In the genomic region with DNA sequence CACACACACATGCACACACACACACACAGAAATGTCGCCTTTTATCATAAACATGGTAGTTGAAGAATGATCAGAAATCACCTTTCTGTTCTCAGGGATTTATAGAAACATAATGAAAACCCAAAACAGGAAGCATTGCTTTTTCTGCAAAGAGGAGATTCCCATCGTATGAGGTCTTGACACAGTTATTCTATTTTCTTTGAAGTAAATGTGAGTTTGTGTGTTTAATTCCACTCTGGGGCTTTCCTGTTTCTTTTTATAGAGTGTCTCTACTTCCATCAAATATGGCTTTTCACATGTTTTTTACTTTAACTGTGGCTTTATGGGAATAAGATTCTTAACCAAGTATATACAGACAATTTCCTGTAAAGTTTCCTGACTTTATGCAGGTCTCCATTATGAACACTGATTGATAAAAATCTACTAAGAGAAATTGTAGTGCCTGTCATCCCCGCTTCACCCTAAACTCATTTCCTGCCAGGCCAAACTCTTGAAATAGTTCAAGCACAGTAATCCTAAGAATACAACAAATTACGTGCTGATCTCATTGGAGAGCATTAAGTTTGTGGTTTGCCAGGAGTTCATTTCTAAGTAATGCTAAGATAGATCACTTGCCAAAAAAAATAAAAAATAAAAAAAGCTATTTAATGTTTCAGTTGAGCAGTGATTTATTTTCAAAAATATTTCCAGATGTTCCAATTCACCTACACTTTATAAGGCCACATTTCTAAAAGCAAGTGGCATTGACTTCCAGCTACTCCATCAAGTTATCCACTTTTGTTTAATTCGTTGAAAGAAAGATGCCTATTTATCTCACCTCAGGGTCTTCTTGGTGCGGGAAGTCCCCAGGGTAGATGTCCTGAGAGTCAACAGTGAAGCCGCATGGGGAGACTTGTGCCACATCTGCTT, we compare ENCODE assay signal across 14 cellular contexts. TPM values are rescaled to one million over a fixed set of nuclear protein-coding genes. Genes with fewer than 3 reads are reported as not detected.
DNase-seq lines count a peak whose midpoint lies in the region; ATAC-seq and TF ChIP-seq lines count a peak whose summit lies in the region.
"Had no signal": no experiment of that assay in that cellular context is flagged by ENCODE, and none has a peak within 500 bp of the region (broad histone marks: within the 10 kb centered on the region; RNA-seq: fewer than 3 reads in every experiment).

No MANE protein-coding gene starts in this region.

- H3K9ac ChIP-seq in BLaER1 (no peak overlapping the region), fibroblast of lung (ENCODE audit: insufficient read depth, low read length) (no peak overlapping the region)

- H2AFZ ChIP-seq in fibroblast of lung (ENCODE audit: low read length) (no peak overlapping the region), osteoblast (ENCODE audit: low read length) (no peak overlapping the region)

- H4K20me1 ChIP-seq in BLaER1 (no peaks in the 10 kb centered on the region), fibroblast of lung (ENCODE audit: control insufficient read depth, extremely low read depth, insufficient read depth, low read length) (no peaks in the 10 kb centered on the region), osteoblast (ENCODE audit: insufficient read depth, low read length) (no peaks in the 10 kb centered on the region)

- TF ChIP-seq CTCF in RWPE2 (IDR thresholded peaks at IDR 0.05; ENCODE audit: poor library complexity, severe bottlenecking) (no peak), fibroblast of lung (conservative IDR thresholded peaks at IDR 0.05 in 1 of 2, IDR thresholded peaks at IDR 0.05 in 1 of 2; ENCODE audit: low read depth in 1 of 2, low read length in 2 of 2) (no peak), osteoblast (IDR thresholded peaks at IDR 0.05; ENCODE audit: extremely low read depth, low read depth, low read length) (no peak)

- no peak overlapping the region for H3K27ac ChIP-seq in BLaER1
- peak overlapping the region; percentile 86 for H3K27ac ChIP-seq in RWPE2 (ENCODE audit: poor library complexity, severe bottlenecking)
- peak overlapping the region; percentile 71 for H3K27ac ChIP-seq in fibroblast of lung (ENCODE audit: insufficient read depth, low read length)
- H3K27ac ChIP-seq in osteoblast (ENCODE audit: low read depth, low read length): peak overlapping the region; percentile 73

- H3K79me2 ChIP-seq in fibroblast of lung (ENCODE audit: control insufficient read depth, insufficient read depth, low read length) (no peaks in the 10 kb centered on the region), osteoblast (ENCODE audit: insufficient read depth, low read length) (no peaks in the 10 kb centered on the region)

- H3K4me2 ChIP-seq in BLaER1: peak overlapping the region; percentile 43
- H3K4me2 ChIP-seq in fibroblast of lung (ENCODE audit: extremely low read depth, insufficient read depth, low read length): peak overlapping the region; percentile 65
- peak overlapping the region; percentile 53 for H3K4me2 ChIP-seq in osteoblast (ENCODE audit: insufficient read depth, low read length)

- H3K4me1 ChIP-seq in BLaER1: peaks cover 36% of the 10 kb centered on the region
- peaks cover 21% of the 10 kb centered on the region for H3K4me1 ChIP-seq in RWPE2 (ENCODE audit: insufficient read depth, poor library complexity, severe bottlenecking)
- peaks cover 9% of the 10 kb centered on the region for H3K4me1 ChIP-seq in fibroblast of lung (ENCODE audit: control insufficient read depth, extremely low read depth, insufficient read depth, low read length)
- peaks cover 24% of the 10 kb centered on the region for H3K4me1 ChIP-seq in osteoblast (ENCODE audit: insufficient read depth, low read length)

- H3K9me3 ChIP-seq in BLaER1: peaks cover 9% of the 10 kb centered on the region; the same call in 1 of the 2 replicates
- H3K9me3 ChIP-seq in RWPE2 (ENCODE audit: severe bottlenecking): no peaks in the 10 kb centered on the region
- H3K9me3 ChIP-seq in fibroblast of lung (ENCODE audit: control insufficient read depth, insufficient read depth, low read depth, low read length): no peaks in the 10 kb centered on the region
- H3K9me3 ChIP-seq in osteoblast (ENCODE audit: low read depth, low read length): no peaks in the 10 kb centered on the region

- no peak overlapping the region for H3K4me3 ChIP-seq in BLaER1
- no peak overlapping the region for H3K4me3 ChIP-seq in RWPE2 (ENCODE audit: severe bottlenecking)
- no peak overlapping the region for H3K4me3 ChIP-seq in fibroblast of lung (replicated peaks in 1 of 4; ENCODE audit: control extremely low read depth in 1 of 4, insufficient read depth in 1 of 4, low read depth in 3 of 4, low read length in 4 of 4)
- no peak overlapping the region for H3K4me3 ChIP-seq in osteoblast (ENCODE audit: insufficient read depth, low read length)
- no peak overlapping the region for H3K4me3 ChIP-seq in H7 (ENCODE audit: insufficient read depth, low read depth, low read length)

- H3K36me3 ChIP-seq in BLaER1 (no peaks in the 10 kb centered on the region), RWPE2 (ENCODE audit: low read depth) (no peaks in the 10 kb centered on the region), fibroblast of lung (ENCODE audit: control insufficient read depth, insufficient read depth, low read length) (no peaks in the 10 kb centered on the region), osteoblast (ENCODE audit: insufficient read depth, low read length) (no peaks in the 10 kb centered on the region), H7 (replicated peaks; ENCODE audit: control insufficient read depth, insufficient read depth, low read length) (no peaks in the 10 kb centered on the region)

- H3K27me3 ChIP-seq in BLaER1 (no peaks in the 10 kb centered on the region), RWPE2 (ENCODE audit: insufficient read depth, poor library complexity, severe bottlenecking) (no peaks in the 10 kb centered on the region), fibroblast of lung (ENCODE audit: control insufficient read depth, insufficient read depth, low read length) (no peaks in the 10 kb centered on the region), osteoblast (ENCODE audit: insufficient read depth, low read length) (no peaks in the 10 kb centered on the region), H7 (ENCODE audit: control insufficient read depth, insufficient read depth, low read length) (no peaks in the 10 kb centered on the region)

- DNase-seq in RWPE2 (ENCODE audit: low spot score) (no peak), fibroblast of lung (ENCODE audit: low read depth in 2 of 2) (peak; percentile 91 to 95), osteoblast (ENCODE audit: insufficient read length, low spot score, missing footprints) (peak; percentile 45), H7 (no peak), NCI-H446 (lab: John Stamatoyannopoulos, UW) (no peak)
- DNase-seq: activated CD8-positive, alpha-beta memory T cell treated with anti-CD3 and anti-CD28 coated beads for 24 hours; anterior cingulate cortex; CD8-positive, alpha-beta memory T cell; head of caudate nucleus; NCI-H345; SW 1271 had no signal

- peak; percentile 77 for ATAC-seq in RWPE2 (ENCODE audit: low read depth)
- no peak for ATAC-seq in HG03354 (IDR thresholded peaks at IDR 0.05; ENCODE audit: poor library complexity, severe bottlenecking, unreplicated experiment)
- no peak for ATAC-seq in HG03432 (IDR thresholded peaks at IDR 0.05; ENCODE audit: unreplicated experiment)

RNA-seq across cellular contexts. Expression of a gene that starts 52.3 kb away (rescaled TPM):
- total RNA-seq in fibroblast of lung (143 and 192 TPM in 2 replicates), osteoblast (138 and 203 TPM in 2 replicates)
- polyA plus RNA-seq in fibroblast of lung: 514 and 623 TPM in 2 replicates
- polyA plus RNA-seq in fibroblast of lung (2012): 421 and 488 TPM in 2 replicates
- polyA minus RNA-seq in fibroblast of lung (ENCODE audit: low replicate concordance): 2.5 TPM in 1 of 2 replicates, not detected in the other
- total RNA-seq in H7 (2014; rRNA removed; shearing (Covaris generic)): 233 and 253 TPM in 2 replicates

Comparison
In these comparisons a context has a peak if more than half of its experiments do, and no peak if none do; other contexts are left out.
1. DNase-seq: peak in fibroblast of lung (2 of 2) and osteoblast (single experiment); none in RWPE2 (single experiment), H7 (single experiment) and NCI-H446 (0 of 2).
2. Peak in every context shown above with its lines, with median percentiles within 50 percentile points of each other: H3K4me2 ChIP-seq.